ENCODE assay signal across 9 cellular contexts in the genomic region with DNA sequence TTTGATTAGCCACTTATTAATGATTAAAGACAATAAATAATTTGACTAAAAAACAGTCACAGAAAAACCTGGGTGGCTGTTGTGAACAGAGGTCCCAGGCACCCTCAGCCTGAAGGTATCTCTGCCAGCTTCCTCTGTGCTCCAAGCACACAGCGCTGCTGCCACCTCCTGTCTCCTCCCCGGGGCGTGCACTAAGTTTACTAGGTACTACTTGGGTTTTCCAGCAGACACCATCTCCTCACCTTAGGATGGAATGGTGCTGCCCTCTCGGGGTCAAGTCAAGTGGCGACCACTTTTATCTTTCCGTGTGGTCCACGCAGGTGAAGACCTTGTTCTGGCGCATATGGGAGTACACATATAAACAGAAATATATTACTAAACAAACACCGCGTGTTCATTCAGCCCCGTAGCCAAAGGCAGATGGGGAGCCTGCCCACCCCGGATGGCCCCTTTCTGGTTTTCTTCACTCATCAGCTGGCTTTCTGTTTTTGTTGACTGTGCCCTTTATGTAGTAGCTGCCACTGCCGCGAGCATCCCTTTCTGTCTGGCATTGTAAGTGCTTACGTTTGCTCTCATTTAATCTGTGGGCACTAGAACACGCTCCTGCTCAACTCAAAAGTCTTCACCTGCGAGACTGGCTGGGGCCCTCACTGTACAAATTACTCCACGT.
DNase-seq lines count a peak whose midpoint lies in the region; ATAC-seq, FAIRE-seq and TF ChIP-seq lines count a peak whose summit lies in the region.
"Had no signal": no experiment of that assay in that cellular context is flagged by ENCODE, and none has a peak within 500 bp of the region (broad histone marks: within the 10 kb centered on the region; RNA-seq: fewer than 3 reads in every experiment).

No MANE protein-coding gene starts in this region.

- H3K4me3 ChIP-seq in SJSA1 (no peak overlapping the region), epithelial cell of proximal tubule (ENCODE audit: low read depth, low read length) (no peak overlapping the region)

- H3K4me3 Mint-ChIP-seq in progenitor cell of endocrine pancreas (ENCODE audit: low read depth), result no peak overlapping the region

- no peak for ATAC-seq in GM21786 (IDR thresholded peaks at IDR 0.05; ENCODE audit: unreplicated experiment)

- H3K27me3 ChIP-seq in SJSA1 (replicated peaks), result no peaks in the 10 kb centered on the region

- no peaks in the 10 kb centered on the region for H3K9me3 Mint-ChIP-seq in progenitor cell of endocrine pancreas (ENCODE audit: low read depth)

- TF ChIP-seq CTCF in epithelial cell of proximal tubule (conservative IDR thresholded peaks at IDR 0.05; ENCODE audit: low read depth, low read length) (peak; percentile 32), progenitor cell of endocrine pancreas (IDR thresholded peaks at IDR 0.05; ENCODE audit: unreplicated experiment) (peak; percentile 38)

- H3K36me3 Mint-ChIP-seq in progenitor cell of endocrine pancreas (ENCODE audit: insufficient read depth), result peaks cover 12% of the 10 kb centered on the region

- H3K4me1 Mint-ChIP-seq in progenitor cell of endocrine pancreas (ENCODE audit: low read depth), result peaks cover 1% of the 10 kb centered on the region

- FAIRE-seq in GM19239 (lab: Jason Lieb, UNC), result no peak
- FAIRE-seq: GM18507 had no signal

- DNase-seq in stimulated activated CD4-positive, alpha-beta T cell treated with anti-CD3 and anti-CD28 coated beads, TNF-alpha, amount 100 ng/mL, for 1 hour (ENCODE audit: low read depth in 3 of 3, low spot score in 1 of 3), result peak in 2 of 3 donors; percentile 10 to 16
- DNase-seq in stimulated activated CD4-positive, alpha-beta T cell treated with anti-CD3 and anti-CD28 coated beads, Interleukin-1b, Interleukin-23, amount 100 ng/mL, for 48 hours, result no peak
- DNase-seq in SJSA1 (ENCODE audit: low read depth in 1 of 2, low spot score in 2 of 2), result peak; percentile 28 to 59
- no peak for DNase-seq in epithelial cell of proximal tubule (ENCODE audit: low read depth)
- no peak for DNase-seq in progenitor cell of endocrine pancreas (ENCODE audit: low spot score, unreplicated experiment)
- DNase-seq in AG20443 (ENCODE audit: low spot score), result no peak
- no peak for DNase-seq in GM19239 (ENCODE audit: insufficient read length, low spot score)

- H3K4me1 ChIP-seq in SJSA1 (replicated peaks), result 0 out of 2 replicates have a peak, but pooled peaks cover 3% of the 10 kb centered on the region

- H3K36me3 ChIP-seq in SJSA1, result no peaks in the 10 kb centered on the region; the same call in none of the 2 replicates

- H3K9me3 ChIP-seq in SJSA1 (replicated peaks), result no peaks in the 10 kb centered on the region

- no peak overlapping the region for H3K27ac Mint-ChIP-seq in progenitor cell of endocrine pancreas

- H3K27me3 Mint-ChIP-seq in progenitor cell of endocrine pancreas, result no peaks in the 10 kb centered on the region

- no peak overlapping the region for H3K27ac ChIP-seq in SJSA1

Comparison
In these comparisons a context has a peak if more than half of its experiments do, and no peak if none do; other contexts are left out.
1. DNase-seq: peak in stimulated activated CD4-positive, alpha-beta T cell treated with anti-CD3 and anti-CD28 coated beads, TNF-alpha, amount 100 ng/mL, for 1 hour (2 of 3) and SJSA1 (2 of 2); none in stimulated activated CD4-positive, alpha-beta T cell treated with anti-CD3 and anti-CD28 coated beads, Interleukin-1b, Interleukin-23, amount 100 ng/mL, for 48 hours (single experiment), epithelial cell of proximal tubule (single experiment), progenitor cell of endocrine pancreas (single experiment), AG20443 (single experiment) and GM19239 (single experiment).